In genomic region chrX:70196961-70197805, GRCh38 we compare ENCODE assay signal across 8 cellular contexts. TPM values are rescaled to one million over a fixed set of nuclear protein-coding genes. Genes with fewer than 3 reads are reported as not detected.
DNase-seq lines count a peak whose midpoint lies in the region; ATAC-seq lines count a peak whose summit lies in the region.

No MANE protein-coding gene starts in this region.

- peak; percentile 43 for DNase-seq in CMK (ENCODE audit: low read depth)
- peak; percentile 49 for DNase-seq in HPDE6-E6E7 (ENCODE audit: extremely low spot score)
- peak; percentile 65 for DNase-seq in RPMI7951 (ENCODE audit: low read depth)
- DNase-seq in activated T-helper 9 cell treated with anti-CD3 and anti-CD28 coated beads, Interleukin-2, amount 50 U/mL, for 16 hours (ENCODE audit: low read depth), result peak; percentile 31
- DNase-seq in glomerular visceral epithelial cell (ENCODE audit: extremely low spot score), result peak; percentile 61
- peak; percentile 48 for DNase-seq in stimulated activated CD4-positive, alpha-beta T cell treated with anti-CD3 and anti-CD28 coated beads, Interleukin-12 subunit alpha, Interleukin-12 subunit beta, amount 100 ng/mL, for 4 hours
- no peak for DNase-seq in cortex of kidney (lab: John Stamatoyannopoulos, UW)

- peak; percentile 87 for ATAC-seq in GM19328 (IDR thresholded peaks at IDR 0.05; ENCODE audit: unreplicated experiment)

RNA-seq across cellular contexts. Expression of gene DGAT2L6, which starts 19.9 kb away (rescaled TPM):
- not detected in 2 replicates for total RNA-seq in RPMI7951 (2014; rRNA removed; shearing (Covaris generic))

RNA-seq across cellular contexts. Expression of gene AWAT1, which starts 37.3 kb away (rescaled TPM):
- total RNA-seq in RPMI7951 (2014; rRNA removed; shearing (Covaris generic)), result not detected in 2 replicates
